In genomic region chr12:41936333-41936732, GRCh38 we compare ENCODE assay signal across 19 cellular contexts.
"Had no signal": no experiment of that assay in that cellular context is flagged by ENCODE, and none has a peak within 500 bp of the region (broad histone marks: within the 10 kb centered on the region; RNA-seq: fewer than 3 reads in every experiment).

No MANE protein-coding gene starts in this region.

- H3K27ac ChIP-seq: body of pancreas, epithelial cell of prostate, hepatocyte, parathyroid adenoma, sigmoid colon had no signal

- H3K27me3 ChIP-seq: body of pancreas, dorsolateral prefrontal cortex, hepatocyte, sigmoid colon had no signal

- H3K79me2 ChIP-seq: hepatocyte, parathyroid adenoma had no signal

- DNase-seq: activated B cell treated with CpG ODN at 0.5 μM for 24 hours; activated CD4-positive, alpha-beta memory T cell treated with anti-CD3 and anti-CD28 coated beads for 36 hours; activated CD4-positive, alpha-beta T cell treated with anti-CD3 and anti-CD28 coated beads for 4 hours; activated naive CD4-positive, alpha-beta T cell; activated naive CD8-positive, alpha-beta T cell treated with anti-CD3 and anti-CD28 coated beads, Interleukin-2, amount 10 ng/mL, durations not matched to agents 7 days and 5 days; activated T-cell treated with anti-CD3 and anti-CD28 coated beads for 4 hours; body of pancreas; central memory CD4-positive, alpha-beta T cell; dorsolateral prefrontal cortex; foreskin fibroblast; sigmoid colon; stimulated activated CD4-positive, alpha-beta T cell treated with anti-CD3 and anti-CD28 coated beads, Interleukin-4, amount 100 ng/mL, for 24 hours had no signal

- H3K36me3 ChIP-seq: sigmoid colon had no signal

- FAIRE-seq: colon, islet of Langerhans, TTC549 had no signal

- H3K4me3 ChIP-seq: body of pancreas, dorsolateral prefrontal cortex, hepatocyte, lung, sigmoid colon had no signal

- H3K4me2 ChIP-seq: hepatocyte had no signal

- H3K4me1 ChIP-seq: parathyroid adenoma had no signal

- H3K9ac ChIP-seq: parathyroid adenoma had no signal

- H3K9me3 ChIP-seq: body of pancreas, sigmoid colon had no signal
